In the genomic region with DNA sequence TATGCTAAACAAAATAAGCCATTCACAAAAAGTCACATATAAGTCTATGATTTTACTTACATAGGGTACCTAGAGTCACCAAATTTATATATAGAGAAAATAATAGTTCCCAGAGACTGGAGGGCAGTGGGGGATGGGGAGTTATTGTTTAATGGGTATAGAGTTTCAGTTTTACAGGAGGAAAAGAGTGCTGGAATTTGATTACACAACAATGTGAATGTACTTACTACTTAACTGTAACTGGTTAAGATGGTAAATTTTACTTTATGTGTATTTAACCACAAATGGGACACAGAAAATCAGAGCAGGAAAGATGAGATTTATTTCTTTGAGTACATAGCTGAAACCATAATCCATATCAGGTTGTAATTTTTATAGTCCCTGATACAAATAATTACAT, we compare ENCODE assay signal across 15 cellular contexts.
DNase-seq lines count a peak whose midpoint lies in the region; TF ChIP-seq lines count a peak whose summit lies in the region.
"Had no signal": no experiment of that assay in that cellular context is flagged by ENCODE, and none has a peak within 500 bp of the region (broad histone marks: within the 10 kb centered on the region; RNA-seq: fewer than 3 reads in every experiment).

No MANE protein-coding gene starts in this region.

- H3K36me3 Mint-ChIP-seq in nephron (ENCODE audit: low read depth) (no peaks in the 10 kb centered on the region), glutamatergic neuron (ENCODE audit: unreplicated experiment) (no peaks in the 10 kb centered on the region), osteocyte (ENCODE audit: unreplicated experiment) (no peaks in the 10 kb centered on the region)
- H3K36me3 Mint-ChIP-seq: CD4-positive, CD25-positive, alpha-beta regulatory T cell; CD8-positive, alpha-beta memory T cell had no signal

- no peak for TF ChIP-seq EP300 in Ishikawa (IDR thresholded peaks at IDR 0.05; ENCODE audit: borderline replicate concordance)

- H3K4me3 Mint-ChIP-seq in nephron (peak overlapping the region in 1 of 3 experiments; percentile 12), glutamatergic neuron (ENCODE audit: unreplicated experiment) (no peak overlapping the region), osteocyte (ENCODE audit: unreplicated experiment) (no peak overlapping the region)
- H3K4me3 Mint-ChIP-seq: B cell; CD4-positive, CD25-positive, alpha-beta regulatory T cell; CD8-positive, alpha-beta memory T cell had no signal

- H3K27ac Mint-ChIP-seq in nephron (peak overlapping the region; percentile 39 to 65 (median 55)), glutamatergic neuron (ENCODE audit: unreplicated experiment) (no peak overlapping the region), osteocyte (ENCODE audit: unreplicated experiment) (no peak overlapping the region)
- H3K27ac Mint-ChIP-seq: B cell; CD8-positive, alpha-beta memory T cell had no signal

- H3K9me3 Mint-ChIP-seq in nephron = peaks cover 2% of the 10 kb centered on the region
- H3K9me3 Mint-ChIP-seq in glutamatergic neuron (ENCODE audit: unreplicated experiment) = peaks cover 1% of the 10 kb centered on the region
- no peaks in the 10 kb centered on the region for H3K9me3 Mint-ChIP-seq in osteocyte (ENCODE audit: unreplicated experiment)

- H3K4me1 Mint-ChIP-seq in nephron = peaks cover 12% of the 10 kb centered on the region
- no peaks in the 10 kb centered on the region for H3K4me1 Mint-ChIP-seq in glutamatergic neuron (ENCODE audit: low read depth, unreplicated experiment)
- H3K4me1 Mint-ChIP-seq in osteocyte (ENCODE audit: unreplicated experiment) = peaks cover 12% of the 10 kb centered on the region
- H3K4me1 Mint-ChIP-seq: CD8-positive, alpha-beta memory T cell had no signal

- TF ChIP-seq CTCF in A673 (conservative IDR thresholded peaks at IDR 0.05; ENCODE audit: low read depth, low read length) (no peak), choroid plexus epithelial cell (conservative IDR thresholded peaks at IDR 0.05; ENCODE audit: low read depth, low read length) (no peak), nephron (IDR thresholded peaks at IDR 0.05; ENCODE audit: unreplicated experiment in 3 of 3) (no peak), glutamatergic neuron (IDR thresholded peaks at IDR 0.05; ENCODE audit: partially characterized antibody, unreplicated experiment) (no peak), osteocyte (IDR thresholded peaks at IDR 0.05) (no peak)

- no peaks in the 10 kb centered on the region for H3K9me3 ChIP-seq in A673 (ENCODE audit: low read depth, low read length, poor library complexity, severe bottlenecking)
- H3K9me3 ChIP-seq: HAP-1 had no signal

- CTCF ChIA-PET in A673 (lab: Charles Lee) = no interaction called here

- POLR2A ChIA-PET in A673 (lab: Charles Lee; ENCODE audit: low non-redundant PET) = no interaction called here

- H3K4me3 ChIP-seq in A673 (ENCODE audit: low read depth, low read length, poor library complexity, severe bottlenecking) = no peak overlapping the region
- no peak overlapping the region for H3K4me3 ChIP-seq in choroid plexus epithelial cell (ENCODE audit: low read depth, low read length)
- H3K4me3 ChIP-seq: BLaER1 treated with 17β-estradiol and CSF1 and Interleukin-3, amounts not matched to agents 10 nM and 100 nM; GM23248; HAP-1 had no signal

- no peaks in the 10 kb centered on the region for H3K36me3 ChIP-seq in A673 (ENCODE audit: insufficient read depth, low read length, poor library complexity, severe bottlenecking)
- H3K36me3 ChIP-seq: BLaER1 treated with 17β-estradiol and CSF1 and Interleukin-3, amounts not matched to agents 10 nM and 100 nM; HAP-1 had no signal

- peak; percentile 14 for DNase-seq in A673 (ENCODE audit: low spot score)
- peak; percentile 2 for DNase-seq in choroid plexus epithelial cell (ENCODE audit: low read depth)
- DNase-seq in NCI-H1436 treated with DMSO at 0.1 percent for 48 hours (lab: John Stamatoyannopoulos, UW) = no peak
- no peak for DNase-seq in glutamatergic neuron
- no peak for DNase-seq in osteocyte (ENCODE audit: extremely low spot score, unreplicated experiment)
- DNase-seq: 8988T; CD4-positive, CD25-positive, alpha-beta regulatory T cell; CD8-positive, alpha-beta memory T cell; COR-L47; GM23248 had no signal

- peaks cover 6% of the 10 kb centered on the region for H3K4me1 ChIP-seq in A673 (ENCODE audit: insufficient read depth, low read length, poor library complexity, severe bottlenecking)
- H3K4me1 ChIP-seq: HAP-1 had no signal

- intact Hi-C loops in A673 (cut with micrococcal nuclease; ENCODE audit: unreplicated experiment) = no loop called here

- H3K27me3 Mint-ChIP-seq in nephron (ENCODE audit: low read depth) = no peaks in the 10 kb centered on the region
- H3K27me3 Mint-ChIP-seq in glutamatergic neuron (ENCODE audit: unreplicated experiment) = no peaks in the 10 kb centered on the region
- H3K27me3 Mint-ChIP-seq in osteocyte (ENCODE audit: unreplicated experiment) = no peaks in the 10 kb centered on the region
- H3K27me3 Mint-ChIP-seq: B cell; CD4-positive, CD25-positive, alpha-beta regulatory T cell; CD8-positive, alpha-beta memory T cell had no signal

- no peak overlapping the region for H3K27ac ChIP-seq in A673 (ENCODE audit: low read depth, low read length, poor library complexity, severe bottlenecking)
- H3K27ac ChIP-seq: BLaER1 treated with 17β-estradiol and CSF1 and Interleukin-3, amounts not matched to agents 10 nM and 100 nM; GM23248 had no signal

- no peaks in the 10 kb centered on the region for H3K27me3 ChIP-seq in A673 (replicated peaks; ENCODE audit: insufficient read depth, low read depth, low read length, poor library complexity)
- H3K27me3 ChIP-seq: BLaER1 treated with 17β-estradiol and CSF1 and Interleukin-3, amounts not matched to agents 10 nM and 100 nM had no signal

- TF ChIP-seq RAD21 in Ishikawa (IDR thresholded peaks at IDR 0.05; ENCODE audit: low read depth) = no peak

- no TSS peak for BruUV-seq in A673 (replicated peaks; lab: Mats Ljungman, UMichigan)

TF ChIP-seq in Ishikawa, 13 proteins besides CTCF, POLR2A, EP300 and RAD21:
- no peak for TF ChIP-seq EGR1 (IDR thresholded peaks at IDR 0.05)
- TF ChIP-seq TEAD4 (IDR thresholded peaks at IDR 0.05) = peak; percentile 58
- no peak for TF ChIP-seq CREB1 (IDR thresholded peaks at IDR 0.05; ENCODE audit: low read depth)
- no peak for TF ChIP-seq TCF12 (IDR thresholded peaks at IDR 0.05; ENCODE audit: low read depth)
- TF ChIP-seq, protein P1, sequence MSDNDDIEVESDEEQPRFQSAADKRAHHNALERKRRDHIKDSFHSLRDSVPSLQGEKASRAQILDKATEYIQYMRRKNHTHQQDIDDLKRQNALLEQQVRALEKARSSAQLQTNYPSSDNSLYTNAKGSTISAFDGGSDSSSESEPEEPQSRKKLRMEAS (IDR thresholded peaks at IDR 0.05) = no peak
- TF ChIP-seq NFIC (IDR thresholded peaks at IDR 0.05) = no peak
- TF ChIP-seq ZBTB7A (IDR thresholded peaks at IDR 0.05; ENCODE audit: low read depth) = no peak
- no peak for TF ChIP-seq USF1 (IDR thresholded peaks at IDR 0.05)
- TF ChIP-seq YY1 (IDR thresholded peaks at IDR 0.05; ENCODE audit: low read depth) = no peak
- TF ChIP-seq, protein P2, sequence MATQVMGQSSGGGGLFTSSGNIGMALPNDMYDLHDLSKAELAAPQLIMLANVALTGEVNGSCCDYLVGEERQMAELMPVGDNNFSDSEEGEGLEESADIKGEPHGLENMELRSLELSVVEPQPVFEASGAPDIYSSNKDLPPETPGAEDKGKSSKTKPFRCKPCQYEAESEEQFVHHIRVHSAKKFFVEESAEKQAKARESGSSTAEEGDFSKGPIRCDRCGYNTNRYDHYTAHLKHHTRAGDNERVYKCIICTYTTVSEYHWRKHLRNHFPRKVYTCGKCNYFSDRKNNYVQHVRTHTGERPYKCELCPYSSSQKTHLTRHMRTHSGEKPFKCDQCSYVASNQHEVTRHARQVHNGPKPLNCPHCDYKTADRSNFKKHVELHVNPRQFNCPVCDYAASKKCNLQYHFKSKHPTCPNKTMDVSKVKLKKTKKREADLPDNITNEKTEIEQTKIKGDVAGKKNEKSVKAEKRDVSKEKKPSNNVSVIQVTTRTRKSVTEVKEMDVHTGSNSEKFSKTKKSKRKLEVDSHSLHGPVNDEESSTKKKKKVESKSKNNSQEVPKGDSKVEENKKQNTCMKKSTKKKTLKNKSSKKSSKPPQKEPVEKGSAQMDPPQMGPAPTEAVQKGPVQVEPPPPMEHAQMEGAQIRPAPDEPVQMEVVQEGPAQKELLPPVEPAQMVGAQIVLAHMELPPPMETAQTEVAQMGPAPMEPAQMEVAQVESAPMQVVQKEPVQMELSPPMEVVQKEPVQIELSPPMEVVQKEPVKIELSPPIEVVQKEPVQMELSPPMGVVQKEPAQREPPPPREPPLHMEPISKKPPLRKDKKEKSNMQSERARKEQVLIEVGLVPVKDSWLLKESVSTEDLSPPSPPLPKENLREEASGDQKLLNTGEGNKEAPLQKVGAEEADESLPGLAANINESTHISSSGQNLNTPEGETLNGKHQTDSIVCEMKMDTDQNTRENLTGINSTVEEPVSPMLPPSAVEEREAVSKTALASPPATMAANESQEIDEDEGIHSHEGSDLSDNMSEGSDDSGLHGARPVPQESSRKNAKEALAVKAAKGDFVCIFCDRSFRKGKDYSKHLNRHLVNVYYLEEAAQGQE (IDR thresholded peaks at IDR 0.05; ENCODE audit: low read depth) = no peak
- TF ChIP-seq TAF1 (IDR thresholded peaks at IDR 0.05; ENCODE audit: low read depth) = no peak
- TF ChIP-seq CEBPB (IDR thresholded peaks at IDR 0.05) = peak; percentile 82
- TF ChIP-seq FOXM1 (IDR thresholded peaks at IDR 0.05; ENCODE audit: borderline replicate concordance, low read depth) = no peak

Comparison
In these comparisons a context has a peak if more than half of its experiments do, and no peak if none do; other contexts are left out.
1. DNase-seq: peak in A673 (single experiment) and choroid plexus epithelial cell (single experiment); none in NCI-H1436 treated with DMSO at 0.1 percent for 48 hours (single experiment), glutamatergic neuron (single experiment) and osteocyte (single experiment).
2. H3K27ac Mint-ChIP-seq: peak in nephron (3 of 3); none in glutamatergic neuron (single experiment) and osteocyte (single experiment).